ENCODE assay signal across 12 cellular contexts in genomic region chr5:53490747-53491146, GRCh38. TPM values are rescaled to one million over a fixed set of nuclear protein-coding genes. Genes with fewer than 3 reads are reported as not detected.
DNase-seq lines count a peak whose midpoint lies in the region; ATAC-seq, FAIRE-seq and TF ChIP-seq lines count a peak whose summit lies in the region.
"Had no signal": no experiment of that assay in that cellular context is flagged by ENCODE, and none has a peak within 500 bp of the region (broad histone marks: within the 10 kb centered on the region; RNA-seq: fewer than 3 reads in every experiment).

No MANE protein-coding gene starts in this region.

- H3K4me3 ChIP-seq in heart right ventricle, result no peak overlapping the region
- H3K4me3 ChIP-seq in adipocyte (ENCODE audit: low read length), result peak overlapping the region; percentile 76
- H3K4me3 ChIP-seq in tibial nerve, result no peak overlapping the region

- TF ChIP-seq POLR2A in tibial nerve (IDR thresholded peaks at IDR 0.05), result no peak

- peaks cover 0 to 6% (median 0%) of the 10 kb centered on the region in 11 donors for H3K9me3 ChIP-seq in heart right ventricle
- H3K9me3 ChIP-seq in adipocyte (ENCODE audit: control insufficient read depth, low read length), result no peaks in the 10 kb centered on the region
- no peaks in the 10 kb centered on the region for H3K9me3 ChIP-seq in tibial nerve

- H3K36me3 ChIP-seq in heart right ventricle (no peaks in the 10 kb centered on the region), adipocyte (ENCODE audit: control insufficient read depth, insufficient read depth, low read length, severe bottlenecking) (peaks cover 5% of the 10 kb centered on the region), tibial nerve (no peaks in the 10 kb centered on the region)

- H3K4me1 ChIP-seq in heart right ventricle, result peaks cover 0 to 11% (median 0%) of the 10 kb centered on the region in 9 donors
- H3K4me1 ChIP-seq in adipocyte (ENCODE audit: control insufficient read depth, insufficient read depth, low read length), result peaks cover 31% of the 10 kb centered on the region
- no peaks in the 10 kb centered on the region for H3K4me1 ChIP-seq in tibial nerve

- H3K27me3 ChIP-seq in heart right ventricle, result no peaks in the 10 kb centered on the region
- H3K27me3 ChIP-seq in adipocyte (replicated peaks; ENCODE audit: control insufficient read depth, insufficient read depth, low read length), result no peaks in the 10 kb centered on the region
- no peaks in the 10 kb centered on the region for H3K27me3 ChIP-seq in tibial nerve

- no peak for TF ChIP-seq EP300 in tibial nerve (IDR thresholded peaks at IDR 0.05)

- no peak for FAIRE-seq in urothelium cell line (lab: Jason Lieb, UNC)

- DNase-seq in heart right ventricle, result no peak
- no peak for DNase-seq in cardiac septum (ENCODE audit: low spot score)
- peak; percentile 80 for DNase-seq in adipocyte (ENCODE audit: low read depth)
- no peak for DNase-seq in left ventricle myocardium superior
- DNase-seq in urothelium cell line (ENCODE audit: low spot score), result peak; percentile 75
- DNase-seq in stimulated activated naive CD8-positive, alpha-beta T cell treated with anti-CD3 and anti-CD28 coated beads, Interleukin-15, Interleukin-2, amounts not matched to agents 100 U/mL and 50 U/mL, for 24 hours, result no peak
- DNase-seq in tibial nerve (ENCODE audit: low spot score in 2 of 2), result no peak
- DNase-seq: activated CD4-positive, alpha-beta T cell treated with anti-CD3 and anti-CD28 coated beads for 4 hours; SIG-M5 had no signal

- ATAC-seq in heart right ventricle, result peak in 7 of 8 donors; percentile 44 to 89 (median 73)
- peak; percentile 86 for ATAC-seq in left ventricle myocardium superior
- ATAC-seq in stimulated activated naive CD8-positive, alpha-beta T cell treated with anti-CD3 and anti-CD28 coated beads, Interleukin-15, Interleukin-2, amounts not matched to agents 100 U/mL and 50 U/mL, for 24 hours, result no peak
- ATAC-seq in HG02588 (IDR thresholded peaks at IDR 0.05; ENCODE audit: unreplicated experiment), result no peak
- ATAC-seq: activated naive CD4-positive, alpha-beta T cell treated with anti-CD3 and anti-CD28 coated beads, Interleukin-2, amount 50 U/mL, for 72 hours had no signal

- H3K27ac ChIP-seq in heart right ventricle (peak overlapping the region in 4 of 10 donors; percentile 1 to 47 (median 36)), tibial nerve (no peak overlapping the region)

- H3K9ac ChIP-seq in adipocyte (ENCODE audit: low read length), result peak overlapping the region; percentile 75

- TF ChIP-seq CTCF in heart right ventricle (IDR thresholded peaks at IDR 0.05) (no peak), tibial nerve (IDR thresholded peaks at IDR 0.05) (no peak)

- intact Hi-C loops in heart right ventricle (cut with DNase I), result no loop called here
- intact Hi-C loops in cardiac septum (cut with DNase I), result no loop called here
- intact Hi-C loops in left ventricle myocardium superior (cut with micrococcal nuclease), result no loop called here

RNA-seq across cellular contexts. Expression of gene FST, which starts 10.3 kb away (rescaled TPM):
- total RNA-seq in heart right ventricle (1 to 10 TPM in 6 of 10 donors, under 1 TPM in 4; 0.57 to 9.2 (median 2.1) TPM), cardiac septum (1.9 TPM), left ventricle myocardium superior (3.2 TPM), tibial nerve (10 to 100 TPM in 3 of 4 donors, 1 to 10 TPM in 1; 1.8 to 27.3 (median 12.9) TPM)
- 1 to 10 TPM in 1 of 2 donors, under 1 TPM in 1; 0.74 to 6.3 TPM for polyA plus RNA-seq in heart right ventricle
- polyA plus RNA-seq: CD14-positive monocyte had no signal

Comparison
In these comparisons a context has a peak if more than half of its experiments do, and no peak if none do; other contexts are left out.
1. ATAC-seq: peak in heart right ventricle (7 of 8) and left ventricle myocardium superior (single experiment); none in stimulated activated naive CD8-positive, alpha-beta T cell treated with anti-CD3 and anti-CD28 coated beads, Interleukin-15, Interleukin-2, amounts not matched to agents 100 U/mL and 50 U/mL, for 24 hours (single experiment) and HG02588 (single experiment).
2. DNase-seq: peak in adipocyte (single experiment) and urothelium cell line (single experiment); none in heart right ventricle (0 of 2), cardiac septum (single experiment), left ventricle myocardium superior (single experiment), stimulated activated naive CD8-positive, alpha-beta T cell treated with anti-CD3 and anti-CD28 coated beads, Interleukin-15, Interleukin-2, amounts not matched to agents 100 U/mL and 50 U/mL, for 24 hours (single experiment) and tibial nerve (0 of 2).